1 cellular context compared by ENCODE assay signal in genomic region chr17:60160829-60161501, GRCh38.
TF ChIP-seq lines count a peak whose summit lies in the region.

No MANE protein-coding gene starts in this region.

TF ChIP-seq in GM12878, 131 proteins besides CTCF, POLR2A, EP300 and RAD21 (continued from another document):
- TF ChIP-seq PBX3 (IDR thresholded peaks at IDR 0.05; ENCODE audit: insufficient replicate concordance, low read depth, low read length), result no peak
- no peak for TF ChIP-seq MLLT1 (IDR thresholded peaks at IDR 0.05)
